In genomic region chr15:64942356-64942755, GRCh38 we compare ENCODE assay signal across 15 cellular contexts. TPM values are rescaled to one million over a fixed set of nuclear protein-coding genes. Genes with fewer than 3 reads are reported as not detected.
DNase-seq lines count a peak whose midpoint lies in the region; ATAC-seq and TF ChIP-seq lines count a peak whose summit lies in the region.
"Had no signal": no experiment of that assay in that cellular context is flagged by ENCODE, and none has a peak within 500 bp of the region (broad histone marks: within the 10 kb centered on the region; RNA-seq: fewer than 3 reads in every experiment).

No MANE protein-coding gene starts in this region.

- H3K9ac ChIP-seq in adipocyte (ENCODE audit: low read length) (peak overlapping the region; percentile 68), subcutaneous abdominal adipose tissue (ENCODE audit: low read length in 5 of 5) (peak overlapping the region in 1 of 5 donors; percentile 11)

- DNase-seq in GM23338 (ENCODE audit: low spot score), result no peak
- no peak for DNase-seq in adipocyte (ENCODE audit: low read depth)
- DNase-seq in islet precursor cell, result peak; percentile 33
- no peak for DNase-seq in NCI-H1436 treated with DMSO at 0.1 percent for 48 hours (lab: John Stamatoyannopoulos, UW)
- no peak for DNase-seq in NOMO-1 (lab: John Stamatoyannopoulos, UW; ENCODE audit: unreplicated experiment in 2 of 2)
- DNase-seq in CD4-positive, alpha-beta memory T cell, result no peak
- DNase-seq: BE2C; Caco-2; CD8-positive, alpha-beta memory T cell; DND-41; GDM1 had no signal

- H3K27me3 Mint-ChIP-seq in GM23338 (ENCODE audit: insufficient read depth, low read depth, poor library complexity), result no peaks in the 10 kb centered on the region
- H3K27me3 Mint-ChIP-seq in CD4-positive, alpha-beta memory T cell, result no peaks in the 10 kb centered on the region
- H3K27me3 Mint-ChIP-seq: CD8-positive, alpha-beta memory T cell had no signal

- H3K9me3 Mint-ChIP-seq in GM23338, result no peaks in the 10 kb centered on the region
- H3K9me3 Mint-ChIP-seq in CD4-positive, alpha-beta memory T cell, result no peaks in the 10 kb centered on the region
- H3K9me3 Mint-ChIP-seq: CD8-positive, alpha-beta memory T cell had no signal

- intact Hi-C loops in CD4-positive, alpha-beta memory T cell (cut with micrococcal nuclease), result no loop called here

- TF ChIP-seq CTCF in GM23338 (conservative IDR thresholded peaks at IDR 0.05; ENCODE audit: low read depth in 2 of 2), result no peak

- H3K9me2 ChIP-seq in GM23338 (ENCODE audit: insufficient read depth), result no peaks in the 10 kb centered on the region; the same call in 1 of the 2 replicates

- H3K36me3 Mint-ChIP-seq in GM23338 (ENCODE audit: low read depth), result no peaks in the 10 kb centered on the region
- H3K36me3 Mint-ChIP-seq in CD4-positive, alpha-beta memory T cell, result peaks cover 3 to 4% of the 10 kb centered on the region in 2 donors

- H3K4me2 ChIP-seq in GM23338, result no peak overlapping the region
- H3K4me2 ChIP-seq: A549 had no signal

- 0 out of 3 replicates have a peak, but pooled peaks cover 3% of the 10 kb centered on the region for H3K4me1 Mint-ChIP-seq in GM23338
- H3K4me1 Mint-ChIP-seq in CD4-positive, alpha-beta memory T cell, result no peaks in the 10 kb centered on the region
- H3K4me1 Mint-ChIP-seq: CD8-positive, alpha-beta memory T cell had no signal

- H3K27ac Mint-ChIP-seq in GM23338, result no peak overlapping the region
- no peak overlapping the region for H3K27ac Mint-ChIP-seq in CD4-positive, alpha-beta memory T cell

- no peak overlapping the region for H2AFZ ChIP-seq in GM23338

- CTCF ChIA-PET in CD4-positive, alpha-beta memory T cell (lab: Charles Lee; ENCODE audit: partially characterized antibody), result interaction anchor here (0.7 kb wide), 1 partner anchor 140 kb away, joined by 3 read pairs; no protein-coding TSS in a partner anchor

- POLR2A ChIA-PET in CD4-positive, alpha-beta memory T cell (lab: Charles Lee; ENCODE audit: partially characterized antibody), result no interaction called here

- no peaks in the 10 kb centered on the region for H3K9me3 ChIP-seq in adipocyte (ENCODE audit: control insufficient read depth, low read length)
- H3K9me3 ChIP-seq in subcutaneous abdominal adipose tissue (ENCODE audit: control insufficient read depth in 5 of 5, low read length in 5 of 5), result no peaks in the 10 kb centered on the region
- no peaks in the 10 kb centered on the region for H3K9me3 ChIP-seq in CD4-positive, alpha-beta memory T cell (ENCODE audit: control insufficient read depth in 1 of 2, low read length in 2 of 2)
- H3K9me3 ChIP-seq: A549, BE2C, Caco-2 had no signal

- no peaks in the 10 kb centered on the region for H3K79me2 ChIP-seq in GM23338 (replicated peaks; ENCODE audit: insufficient read depth)

- no peak overlapping the region for H3K4me3 Mint-ChIP-seq in GM23338
- H3K4me3 Mint-ChIP-seq in CD4-positive, alpha-beta memory T cell, result no peak overlapping the region
- H3K4me3 Mint-ChIP-seq: CD8-positive, alpha-beta memory T cell had no signal

- H3K27me3 ChIP-seq in GM23338 (ENCODE audit: insufficient read depth), result no peaks in the 10 kb centered on the region
- H3K27me3 ChIP-seq in adipocyte (replicated peaks; ENCODE audit: control insufficient read depth, insufficient read depth, low read length), result no peaks in the 10 kb centered on the region
- no peaks in the 10 kb centered on the region for H3K27me3 ChIP-seq in subcutaneous abdominal adipose tissue (ENCODE audit: control insufficient read depth in 5 of 5, insufficient read depth in 4 of 5, low read length in 5 of 5)
- H3K27me3 ChIP-seq in CD4-positive, alpha-beta memory T cell (ENCODE audit: insufficient read depth, low read length), result no peaks in the 10 kb centered on the region
- H3K27me3 ChIP-seq: BE2C had no signal

- no peaks in the 10 kb centered on the region; the same call in 1 of the 2 replicates for H4K20me1 ChIP-seq in GM23338 (replicated peaks; ENCODE audit: insufficient read depth)

- H3K36me3 ChIP-seq in GM23338 (ENCODE audit: insufficient read depth), result no peaks in the 10 kb centered on the region
- no peaks in the 10 kb centered on the region for H3K36me3 ChIP-seq in adipocyte (ENCODE audit: control insufficient read depth, insufficient read depth, low read length, severe bottlenecking)
- peaks cover 0 to 8% (median 2%) of the 10 kb centered on the region in 5 donors for H3K36me3 ChIP-seq in subcutaneous abdominal adipose tissue (ENCODE audit: control insufficient read depth in 5 of 5, insufficient read depth in 5 of 5, low read length in 5 of 5)
- no peaks in the 10 kb centered on the region for H3K36me3 ChIP-seq in CD4-positive, alpha-beta memory T cell (ENCODE audit: insufficient read depth, low read length)
- H3K36me3 ChIP-seq: BE2C had no signal

- no peaks in the 10 kb centered on the region; the same call in 1 of the 2 replicates for H3F3A ChIP-seq in GM23338 (replicated peaks; ENCODE audit: low read depth)

- no peak for ATAC-seq in GM23338
- ATAC-seq: A549, HCT116 had no signal

- H3K4me1 ChIP-seq in GM23338 (ENCODE audit: insufficient read depth) (no peaks in the 10 kb centered on the region), adipocyte (ENCODE audit: control insufficient read depth, insufficient read depth, low read length) (peaks cover 24% of the 10 kb centered on the region), subcutaneous abdominal adipose tissue (ENCODE audit: control insufficient read depth in 5 of 5, insufficient read depth in 5 of 5, low read length in 5 of 5) (peaks cover 0 to 18% (median 13%) of the 10 kb centered on the region in 5 donors)
- no peaks in the 10 kb centered on the region for H3K4me1 ChIP-seq in CD4-positive, alpha-beta memory T cell (ENCODE audit: insufficient read depth, low read length)
- H3K4me1 ChIP-seq: BE2C, Caco-2 had no signal

- H3K27ac ChIP-seq in GM23338 (ENCODE audit: low read depth), result peak overlapping the region; percentile 32; the same call in 1 of the 2 replicates
- peak overlapping the region; percentile 46 for H3K27ac ChIP-seq in subcutaneous abdominal adipose tissue (ENCODE audit: low read depth, low read length)
- H3K27ac ChIP-seq in CD4-positive, alpha-beta memory T cell (ENCODE audit: low read depth, low read length), result no peak overlapping the region
- H3K27ac ChIP-seq: A549, C4-2B had no signal

- H3K4me3 ChIP-seq in GM23338 (no peak overlapping the region), adipocyte (ENCODE audit: low read length) (no peak overlapping the region), subcutaneous abdominal adipose tissue (ENCODE audit: low read depth in 1 of 5, low read length in 5 of 5) (peak overlapping the region in 2 of 5 donors; percentile 6 to 10)
- no peak overlapping the region for H3K4me3 ChIP-seq in CD4-positive, alpha-beta memory T cell (ENCODE audit: low read length in 2 of 2)
- H3K4me3 ChIP-seq: A549 had no signal

RNA-seq across cellular contexts. Expression of gene ANKDD1A, which starts 30.7 kb away (rescaled TPM):
- total RNA-seq in GM23338 (2014; rRNA removed; shearing (Covaris generic)), result 8.7 and 9.3 TPM in 2 replicates
- 5.8 and 6.7 TPM in 2 replicates for polyA plus RNA-seq in GM23338 (2016; fragmentation: Nextera tagmentation; extraction: Ambion mirVana)
- total RNA-seq in CD4-positive, alpha-beta memory T cell, result 1 to 10 TPM; 4.5 to 5.9 TPM
- 1 to 10 TPM in 1 of 2 donors, under 1 TPM in 1; 0.16 to 1.7 TPM for polyA plus RNA-seq in CD4-positive, alpha-beta memory T cell

RNA-seq across cellular contexts. Expression of gene SPG21, which starts 47.4 kb away (rescaled TPM):
- 86.6 and 102 TPM in 2 replicates for total RNA-seq in GM23338 (2014; rRNA removed; shearing (Covaris generic))
- polyA plus RNA-seq in GM23338 (2016; fragmentation: Nextera tagmentation; extraction: Ambion mirVana), result 79.4 and 81.0 TPM in 2 replicates
- 10 to 100 TPM; 57.2 to 61.1 TPM for total RNA-seq in CD4-positive, alpha-beta memory T cell
- 100 to 1,000 TPM; 128 to 179 TPM for polyA plus RNA-seq in CD4-positive, alpha-beta memory T cell
